1 cellular context compared by ENCODE assay signal in the genomic region with DNA sequence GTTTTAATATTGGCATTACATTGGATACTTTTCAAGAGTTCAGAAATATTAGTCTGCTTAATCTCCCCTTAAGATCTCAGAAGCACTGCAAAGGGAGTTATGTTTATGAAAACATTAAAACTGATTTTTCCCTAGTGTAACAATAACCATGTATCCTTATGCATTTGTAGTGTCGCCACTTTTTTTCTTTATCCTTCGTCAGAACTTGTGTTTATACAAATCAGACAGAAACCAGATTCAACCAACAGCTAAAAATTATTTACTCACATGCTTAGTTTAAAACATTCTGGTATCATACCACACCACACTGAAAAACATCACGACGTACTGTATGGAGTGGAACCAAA.
TF ChIP-seq lines count a peak whose summit lies in the region.

No MANE protein-coding gene starts in this region.

TF ChIP-seq in GM12878, 131 proteins besides CTCF, POLR2A, EP300 and RAD21:
- no peak for TF ChIP-seq HCFC1 (IDR thresholded peaks at IDR 0.05; ENCODE audit: low read length)
- TF ChIP-seq KDM1A (IDR thresholded peaks at IDR 0.05; ENCODE audit: borderline replicate concordance) = no peak
- no peak for TF ChIP-seq ETV6 (conservative IDR thresholded peaks at IDR 0.05 in 1 of 2, IDR thresholded peaks at IDR 0.05 in 1 of 2; ENCODE audit: borderline replicate concordance in 1 of 2, low read depth in 1 of 2)
- no peak for TF ChIP-seq POLR2AphosphoS2 (IDR thresholded peaks at IDR 0.05; ENCODE audit: low read depth, low read length)
- TF ChIP-seq ZZZ3 (IDR thresholded peaks at IDR 0.05; ENCODE audit: control insufficient read depth, insufficient read length, low read depth) = no peak
- no peak for TF ChIP-seq CREM (IDR thresholded peaks at IDR 0.05; ENCODE audit: low read depth)
- TF ChIP-seq, protein P1, sequence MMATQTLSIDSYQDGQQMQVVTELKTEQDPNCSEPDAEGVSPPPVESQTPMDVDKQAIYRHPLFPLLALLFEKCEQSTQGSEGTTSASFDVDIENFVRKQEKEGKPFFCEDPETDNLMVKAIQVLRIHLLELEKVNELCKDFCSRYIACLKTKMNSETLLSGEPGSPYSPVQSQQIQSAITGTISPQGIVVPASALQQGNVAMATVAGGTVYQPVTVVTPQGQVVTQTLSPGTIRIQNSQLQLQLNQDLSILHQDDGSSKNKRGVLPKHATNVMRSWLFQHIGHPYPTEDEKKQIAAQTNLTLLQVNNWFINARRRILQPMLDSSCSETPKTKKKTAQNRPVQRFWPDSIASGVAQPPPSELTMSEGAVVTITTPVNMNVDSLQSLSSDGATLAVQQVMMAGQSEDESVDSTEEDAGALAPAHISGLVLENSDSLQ (IDR thresholded peaks at IDR 0.05) = no peak
- TF ChIP-seq RBBP5 (conservative IDR thresholded peaks at IDR 0.05) = no peak
- no peak for TF ChIP-seq MYB (IDR thresholded peaks at IDR 0.05; ENCODE audit: borderline replicate concordance, low read depth, low read length)
- no peak for TF ChIP-seq PRDM15 (CRISPR knock-in tag; IDR thresholded peaks at IDR 0.05)
- TF ChIP-seq CEBPB (IDR thresholded peaks at IDR 0.05; ENCODE audit: borderline replicate concordance in 1 of 2, low read depth in 2 of 2, low read length in 2 of 2) = no peak
- no peak for TF ChIP-seq BMI1 (IDR thresholded peaks at IDR 0.05; ENCODE audit: borderline replicate concordance)
- TF ChIP-seq CHD2 (IDR thresholded peaks at IDR 0.05; ENCODE audit: borderline replicate concordance, low read depth, low read length) = no peak
- no peak for TF ChIP-seq IRF3 (IDR thresholded peaks at IDR 0.05)
- TF ChIP-seq MLLT1 (IDR thresholded peaks at IDR 0.05) = no peak
- TF ChIP-seq TCF12 (IDR thresholded peaks at IDR 0.05; ENCODE audit: low read depth, low read length) = no peak
- no peak for TF ChIP-seq IRF4 (IDR thresholded peaks at IDR 0.05; ENCODE audit: low read depth, low read length)
- TF ChIP-seq ZNF217 (IDR thresholded peaks at IDR 0.05) = no peak
